ENCODE assay signal across 1 cellular context in genomic region chr12:132506730-132507538, GRCh38.
TF ChIP-seq lines count a peak whose summit lies in the region.

No MANE protein-coding gene starts in this region.

TF ChIP-seq in GM12878, 131 proteins besides CTCF, POLR2A, EP300 and RAD21:
- TF ChIP-seq EZH2 (IDR thresholded peaks at IDR 0.05; ENCODE audit: borderline replicate concordance, control insufficient read depth, low read depth, low read length) (no peak), CBX5 (IDR thresholded peaks at IDR 0.05; ENCODE audit: low read depth) (no peak), BRCA1 (IDR thresholded peaks at IDR 0.05; ENCODE audit: low read depth, low read length) (no peak), PML (IDR thresholded peaks at IDR 0.05; ENCODE audit: low read length) (no peak), PBX3 (IDR thresholded peaks at IDR 0.05; ENCODE audit: insufficient replicate concordance, low read depth, low read length) (peak; percentile 74), PKNOX1 (IDR thresholded peaks at IDR 0.05) (peak; percentile 86), CREM (IDR thresholded peaks at IDR 0.05; ENCODE audit: low read depth) (no peak), GABPA (IDR thresholded peaks at IDR 0.05; ENCODE audit: low read depth) (no peak), ETV6 (conservative IDR thresholded peaks at IDR 0.05 in 1 of 2, IDR thresholded peaks at IDR 0.05 in 1 of 2; ENCODE audit: borderline replicate concordance in 1 of 2, low read depth in 1 of 2) (no peak), FOXK2 (IDR thresholded peaks at IDR 0.05) (no peak), IRF5 (IDR thresholded peaks at IDR 0.05; ENCODE audit: borderline replicate concordance) (no peak), BMI1 (IDR thresholded peaks at IDR 0.05; ENCODE audit: borderline replicate concordance) (no peak), IKZF2 (IDR thresholded peaks at IDR 0.05) (no peak)
